ENCODE assay signal across 19 cellular contexts in the genomic region with DNA sequence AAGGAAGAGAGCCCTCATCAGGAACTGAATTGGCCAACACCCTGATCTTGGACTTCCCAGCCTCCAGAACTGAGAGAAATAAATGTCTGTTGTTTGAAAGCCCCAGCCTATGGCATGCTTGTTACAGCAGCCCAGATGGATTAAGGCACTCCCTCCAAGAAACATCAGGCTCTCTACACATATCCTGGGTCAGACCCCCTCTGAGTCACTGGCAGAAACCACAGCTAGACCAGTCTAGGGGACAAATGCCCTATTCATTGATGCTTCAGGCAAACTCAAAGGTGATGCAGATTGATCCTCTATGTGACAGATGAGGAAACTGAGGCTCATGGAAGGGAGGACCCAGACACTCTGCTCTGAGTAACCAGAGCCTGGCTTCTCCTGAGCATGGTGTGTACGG.
A peak's percentile ranks its signal among the peaks of the same experiment; 100 is the strongest.
DNase-seq lines count a peak whose midpoint lies in the region; ATAC-seq, FAIRE-seq and TF ChIP-seq lines count a peak whose summit lies in the region.
"Had no signal": no experiment of that assay in that cellular context is flagged by ENCODE, and none has a peak within 500 bp of the region (broad histone marks: within the 10 kb centered on the region; RNA-seq: fewer than 3 reads in every experiment).

No MANE protein-coding gene starts in this region.

- DNase-seq in Daoy (ENCODE audit: low read depth): peak; percentile 42
- peak; percentile 10 for DNase-seq in HT1080 (ENCODE audit: low read depth)
- no peak for DNase-seq in endothelial cell of umbilical vein (ENCODE audit: low read depth, low spot score)
- no peak for DNase-seq in neural crest cell (ENCODE audit: low read depth, low spot score)
- DNase-seq in OCI-LY7 (ENCODE audit: low spot score): no peak
- DNase-seq in T-helper 1 cell: no peak
- no peak for DNase-seq in head of caudate nucleus
- DNase-seq: 8988T; Calu3; CD8-positive, alpha-beta T cell; DMS79 treated with DMSO at 0.1 percent for 48 hours; EL; GM23248 had no signal

- no peaks in the 10 kb centered on the region for H3K36me3 ChIP-seq in endothelial cell of umbilical vein (ENCODE audit: control insufficient read depth in 2 of 2, extremely low read depth in 1 of 2, insufficient read depth in 2 of 2, low read length in 2 of 2)
- H3K36me3 ChIP-seq in OCI-LY7 (ENCODE audit: insufficient read depth, low read length): no peaks in the 10 kb centered on the region
- H3K36me3 ChIP-seq: BLaER1 had no signal

- peak; percentile 18 for FAIRE-seq in endothelial cell of umbilical vein (lab: Jason Lieb, UNC)
- FAIRE-seq: GM12878, GM19239, H54 had no signal

- no peak overlapping the region for H3K4me3 Mint-ChIP-seq in neural crest cell
- H3K4me3 Mint-ChIP-seq: CD8-positive, alpha-beta T cell had no signal

- no peaks in the 10 kb centered on the region for H3K36me3 Mint-ChIP-seq in neural crest cell (ENCODE audit: low read depth)
- H3K36me3 Mint-ChIP-seq: CD8-positive, alpha-beta T cell had no signal

- H2AFZ ChIP-seq in endothelial cell of umbilical vein (ENCODE audit: low read depth, low read length) (no peak overlapping the region), OCI-LY7 (ENCODE audit: low read length) (no peak overlapping the region)
- H2AFZ ChIP-seq: GM23248 had no signal

- H4K20me1 ChIP-seq in endothelial cell of umbilical vein (replicated peaks; ENCODE audit: control insufficient read depth, extremely low read depth, insufficient read depth, low read length) (no peaks in the 10 kb centered on the region), OCI-LY7 (ENCODE audit: insufficient read depth, low read length) (no peaks in the 10 kb centered on the region)
- H4K20me1 ChIP-seq: BLaER1 had no signal

- POLR2A ChIA-PET in endothelial cell of umbilical vein (lab: Charles Lee) (interaction anchor here (1.3 kb wide), 1 partner anchor 8 kb away, joined by 5 read pairs; no protein-coding TSS in a partner anchor), OCI-LY7 (lab: Charles Lee) (no interaction called here)

- no peaks in the 10 kb centered on the region for H3K9me2 ChIP-seq in OCI-LY7 (ENCODE audit: insufficient read depth, low read length)

- no peaks in the 10 kb centered on the region for H3K9me3 Mint-ChIP-seq in neural crest cell
- H3K9me3 Mint-ChIP-seq: CD8-positive, alpha-beta T cell had no signal

- TF ChIP-seq CTCF in endothelial cell of umbilical vein (IDR thresholded peaks at IDR 0.05; ENCODE audit: extremely low read depth in 1 of 2, insufficient read depth in 1 of 2, low read depth in 1 of 2, low read length in 2 of 2): no peak
- no peak for TF ChIP-seq CTCF in neural crest cell (conservative IDR thresholded peaks at IDR 0.05)
- TF ChIP-seq CTCF in OCI-LY7 (conservative IDR thresholded peaks at IDR 0.05; ENCODE audit: low read length): no peak

- H3K27ac ChIP-seq in endothelial cell of umbilical vein (ENCODE audit: insufficient read depth, low read depth, low read length): no peak overlapping the region
- H3K27ac ChIP-seq in OCI-LY7 (ENCODE audit: low read depth, low read length, poor library complexity, severe bottlenecking): no peak overlapping the region
- H3K27ac ChIP-seq: BLaER1, GM23248 had no signal

- H3K27me3 Mint-ChIP-seq in neural crest cell (ENCODE audit: low read depth): no peaks in the 10 kb centered on the region

- dilution Hi-C loops in endothelial cell of umbilical vein (cut with MboI; ENCODE audit: extremely low pct_ligation_motif_present, low sequenced_read_pairs): no loop called here

- BruUV-seq in endothelial cell of umbilical vein (replicated peaks; lab: Mats Ljungman, UMichigan): no TSS peak
- no TSS peak for BruUV-seq in OCI-LY7 (replicated peaks; lab: Mats Ljungman, UMichigan)

- intact Hi-C loops in endothelial cell of umbilical vein (cut with micrococcal nuclease) (no loop called here), OCI-LY7 (cut with micrococcal nuclease; ENCODE audit: unreplicated experiment) (no loop called here), head of caudate nucleus (cut with DNase I) (no loop called here)

- H3K27me3 ChIP-seq in endothelial cell of umbilical vein (ENCODE audit: control insufficient read depth in 2 of 2, insufficient read depth in 2 of 2, low read length in 2 of 2): no peaks in the 10 kb centered on the region
- H3K27me3 ChIP-seq: BLaER1 had no signal

- H3K79me2 ChIP-seq in endothelial cell of umbilical vein (ENCODE audit: control insufficient read depth, insufficient read depth, low read length) (no peaks in the 10 kb centered on the region), OCI-LY7 (ENCODE audit: insufficient read depth, low read depth, low read length) (no peaks in the 10 kb centered on the region)

- H3K4me1 Mint-ChIP-seq in neural crest cell: peaks cover 6% of the 10 kb centered on the region

- H3K27ac Mint-ChIP-seq in neural crest cell (ENCODE audit: unreplicated experiment): peak overlapping the region; percentile 4
- H3K27ac Mint-ChIP-seq: CD8-positive, alpha-beta T cell had no signal

- H3K4me1 ChIP-seq in endothelial cell of umbilical vein (ENCODE audit: control insufficient read depth, extremely low read depth, insufficient read depth, low read length) (peaks cover 19% of the 10 kb centered on the region), OCI-LY7 (ENCODE audit: insufficient read depth, low read length, poor library complexity, severe bottlenecking) (no peaks in the 10 kb centered on the region)
- H3K4me1 ChIP-seq: BLaER1 had no signal

- no peak overlapping the region for H3K9ac ChIP-seq in endothelial cell of umbilical vein (replicated peaks; ENCODE audit: extremely low read depth, insufficient read depth, low read length)
- H3K9ac ChIP-seq: BLaER1, GM23248 had no signal

- H3K9me3 ChIP-seq in endothelial cell of umbilical vein (replicated peaks; ENCODE audit: control insufficient read depth, insufficient read depth, low read length) (no peaks in the 10 kb centered on the region), OCI-LY7 (ENCODE audit: low read length) (no peaks in the 10 kb centered on the region)
- H3K9me3 ChIP-seq: BLaER1 had no signal

- no peak overlapping the region for H3K4me3 ChIP-seq in endothelial cell of umbilical vein (replicated peaks in 1 of 3; ENCODE audit: insufficient read depth in 1 of 3, low read depth in 1 of 3, low read length in 3 of 3)
- H3K4me3 ChIP-seq in OCI-LY7 (ENCODE audit: low read depth, low read length, poor library complexity, severe bottlenecking): no peak overlapping the region
- H3K4me3 ChIP-seq: BLaER1, GM12878, GM23248 had no signal

- H3K9me1 ChIP-seq in endothelial cell of umbilical vein (replicated peaks; ENCODE audit: control insufficient read depth, extremely low read depth, insufficient read depth, low read length): no peaks in the 10 kb centered on the region

- CTCF ChIA-PET in endothelial cell of umbilical vein (lab: Charles Lee): interaction anchor here (1.1 to 1.5 kb wide), 4 partner anchors 29 to 226 kb away, joined by 3 to 5 read pairs (median 4); no protein-coding TSS in a partner anchor
- CTCF ChIA-PET in OCI-LY7 (lab: Charles Lee; ENCODE audit: unreplicated experiment): no interaction called here

- no peak for TF ChIP-seq POLR2A in endothelial cell of umbilical vein (IDR thresholded peaks at IDR 0.05; ENCODE audit: low read depth, low read length)

- H3K4me2 ChIP-seq in endothelial cell of umbilical vein (ENCODE audit: insufficient read depth, low read length) (no peak overlapping the region), OCI-LY7 (ENCODE audit: low read length) (no peak overlapping the region)
- H3K4me2 ChIP-seq: BLaER1 had no signal

- ATAC-seq in GM19035 (IDR thresholded peaks at IDR 0.05; ENCODE audit: unreplicated experiment): no peak
- ATAC-seq: CD8-positive, alpha-beta T cell; GM12878; HCT116 had no signal

TF ChIP-seq in endothelial cell of umbilical vein, 7 proteins besides CTCF, POLR2A, EP300 and RAD21:
- TF ChIP-seq JUN (IDR thresholded peaks at IDR 0.05; ENCODE audit: borderline replicate concordance, insufficient read depth, insufficient read length, low read depth) (no peak), FOS (IDR thresholded peaks at IDR 0.05; ENCODE audit: borderline replicate concordance, insufficient read depth, low read length) (no peak), GATA2 (IDR thresholded peaks at IDR 0.05; ENCODE audit: insufficient read depth, insufficient read length, low read depth, low read length) (no peak), EZH2 (IDR thresholded peaks at IDR 0.05; ENCODE audit: borderline replicate concordance, low read depth, low read length, severe bottlenecking) (no peak), POLR2AphosphoS5 (IDR thresholded peaks at IDR 0.05; ENCODE audit: insufficient read depth, low read depth, low read length) (no peak), MYC (IDR thresholded peaks at IDR 0.05; ENCODE audit: low read depth, low read length) (no peak)
- TF ChIP-seq, protein P1, sequence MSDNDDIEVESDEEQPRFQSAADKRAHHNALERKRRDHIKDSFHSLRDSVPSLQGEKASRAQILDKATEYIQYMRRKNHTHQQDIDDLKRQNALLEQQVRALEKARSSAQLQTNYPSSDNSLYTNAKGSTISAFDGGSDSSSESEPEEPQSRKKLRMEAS (IDR thresholded peaks at IDR 0.05; ENCODE audit: insufficient read depth, insufficient read length): no peak

Comparison
In these comparisons a context has a peak if more than half of its experiments do, and no peak if none do; other contexts are left out.
1. DNase-seq: peak in Daoy (single experiment) and HT1080 (single experiment); none in endothelial cell of umbilical vein (single experiment), neural crest cell (single experiment), OCI-LY7 (single experiment), T-helper 1 cell (0 of 5) and head of caudate nucleus (0 of 42).